4 cellular contexts compared by ENCODE assay signal in the genomic region with DNA sequence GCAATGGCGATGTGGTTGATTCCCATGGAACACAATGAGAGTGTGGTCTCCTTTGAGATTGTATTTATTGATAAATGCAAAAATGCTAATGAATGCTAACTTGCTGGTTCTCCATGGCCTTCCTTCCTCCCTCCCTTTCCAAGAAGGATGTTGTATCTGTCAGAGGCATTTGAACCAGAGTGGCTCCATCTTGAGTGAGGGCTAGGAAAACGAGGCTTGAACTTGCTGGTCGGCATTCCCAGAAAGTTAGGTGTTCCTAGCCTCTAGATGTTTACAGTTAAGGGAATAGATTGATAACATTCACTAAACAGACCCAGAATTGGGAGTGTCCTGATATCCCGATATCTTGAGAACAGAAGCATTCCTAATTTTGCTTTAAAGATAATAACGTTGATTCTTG. TPM values are rescaled to one million over a fixed set of nuclear protein-coding genes. Genes with fewer than 3 reads are reported as not detected.
"Had no signal": no experiment of that assay in that cellular context is flagged by ENCODE, and none has a peak within 500 bp of the region (broad histone marks: within the 10 kb centered on the region; RNA-seq: fewer than 3 reads in every experiment).

No MANE protein-coding gene starts in this region.

RNA-seq across cellular contexts. Expression of gene PSG7, which starts 34.4 kb away (rescaled TPM):
- polyA plus RNA-seq: HepG2, IgD-negative memory B cell, K562 had no signal

RNA-seq across cellular contexts. Expression of gene PSG6, which starts 53.8 kb away (rescaled TPM):
- polyA plus RNA-seq: HepG2, IgD-negative memory B cell, IMR-90, K562 had no signal

RNA-seq across cellular contexts. Expression of gene PSG11, which starts 54.8 kb away (rescaled TPM):
- polyA plus RNA-seq: HepG2, IgD-negative memory B cell, K562 had no signal
